22 cellular contexts compared by ENCODE assay signal in the genomic region with DNA sequence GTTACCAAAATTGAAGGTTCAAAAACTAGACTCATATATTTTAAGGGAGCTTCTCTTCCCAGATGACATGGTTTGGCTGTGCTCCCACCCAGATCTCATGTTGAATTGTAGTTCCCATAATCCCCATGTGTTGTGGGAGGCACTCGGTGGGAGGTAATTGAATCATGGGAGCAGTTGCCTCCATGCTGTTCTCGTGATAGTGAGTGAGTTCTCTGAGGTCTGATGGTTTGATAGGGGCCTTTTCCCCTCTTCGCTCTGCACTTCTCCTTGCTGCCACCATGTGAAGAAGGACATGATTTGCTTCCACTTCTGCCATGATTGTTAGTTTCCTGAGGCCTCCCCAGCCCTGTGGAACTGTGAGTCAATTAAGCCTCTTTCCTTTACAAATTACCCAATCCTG.
DNase-seq lines count a peak whose midpoint lies in the region; ATAC-seq and TF ChIP-seq lines count a peak whose summit lies in the region.
"Had no signal": no experiment of that assay in that cellular context is flagged by ENCODE, and none has a peak within 500 bp of the region (broad histone marks: within the 10 kb centered on the region; RNA-seq: fewer than 3 reads in every experiment).

No MANE protein-coding gene starts in this region.

- H3K4me3 ChIP-seq in GM23338 (no peak overlapping the region), right cardiac atrium (ENCODE audit: low read length) (no peak overlapping the region)
- H3K4me3 ChIP-seq: SJSA1 had no signal

- H4K20me1 ChIP-seq in GM23338 (replicated peaks; ENCODE audit: insufficient read depth): no peaks in the 10 kb centered on the region

- DNase-seq in GM23338 (ENCODE audit: low spot score) (no peak), RPMI7951 (ENCODE audit: low read depth) (peak; percentile 11), glutamatergic neuron (no peak), right cardiac atrium (no peak)
- DNase-seq in activated CD8-positive, alpha-beta T cell treated with anti-CD3 and anti-CD28 coated beads for 36 hours: no peak
- DNase-seq: ACHN, Calu3, DMS153, HCEC 1CT, NCI-H1048, NCI-H1417, NCI-H1694, NCI-H2081, NCI-H2171 treated with DMSO at 0.1 percent for 48 hours, NCI-H345, NCI-H510A treated with DMSO at 0.1 percent for 48 hours, PC-3 had no signal

- H3K27me3 Mint-ChIP-seq in GM23338 (ENCODE audit: insufficient read depth, low read depth, poor library complexity): peaks cover 5% of the 10 kb centered on the region
- no peaks in the 10 kb centered on the region for H3K27me3 Mint-ChIP-seq in glutamatergic neuron (ENCODE audit: unreplicated experiment)
- H3K27me3 Mint-ChIP-seq in activated CD8-positive, alpha-beta T cell treated with anti-CD3 and anti-CD28 coated beads for 36 hours: peaks cover 9% of the 10 kb centered on the region

- intact Hi-C loops in right cardiac atrium (cut with DNase I): no loop called here
- intact Hi-C loops in activated CD8-positive, alpha-beta T cell treated with anti-CD3 and anti-CD28 coated beads for 36 hours (cut with micrococcal nuclease): no loop called here

- no peaks in the 10 kb centered on the region for H3K9me3 Mint-ChIP-seq in GM23338
- H3K9me3 Mint-ChIP-seq in glutamatergic neuron (ENCODE audit: unreplicated experiment): peaks cover 6% of the 10 kb centered on the region
- no peaks in the 10 kb centered on the region for H3K9me3 Mint-ChIP-seq in activated CD8-positive, alpha-beta T cell treated with anti-CD3 and anti-CD28 coated beads for 36 hours

- no peak overlapping the region for H3K4me2 ChIP-seq in GM23338
- H3K4me2 ChIP-seq: KMS-11 had no signal

- H3K27me3 ChIP-seq in GM23338 (ENCODE audit: insufficient read depth): no peaks in the 10 kb centered on the region
- H3K27me3 ChIP-seq in right cardiac atrium (ENCODE audit: control insufficient read depth, insufficient read depth): no peaks in the 10 kb centered on the region
- H3K27me3 ChIP-seq: SJSA1 had no signal

- 0 out of 4 replicates have a peak, but pooled peaks of 1 of the 2 experiments have one; percentile 10 for TF ChIP-seq CTCF in GM23338 (conservative IDR thresholded peaks at IDR 0.05; ENCODE audit: low read depth in 2 of 2)
- TF ChIP-seq CTCF in glutamatergic neuron (IDR thresholded peaks at IDR 0.05; ENCODE audit: partially characterized antibody, unreplicated experiment): no peak
- no peak for TF ChIP-seq CTCF in activated CD8-positive, alpha-beta T cell treated with anti-CD3 and anti-CD28 coated beads for 36 hours (IDR thresholded peaks at IDR 0.05)

- H3K36me3 ChIP-seq in GM23338 (ENCODE audit: insufficient read depth): no peaks in the 10 kb centered on the region
- H3K36me3 ChIP-seq: SJSA1 had no signal

- no peaks in the 10 kb centered on the region for H3K79me2 ChIP-seq in GM23338 (replicated peaks; ENCODE audit: insufficient read depth)

- H3K27ac Mint-ChIP-seq in GM23338: no peak overlapping the region
- peak overlapping the region; percentile 74 for H3K27ac Mint-ChIP-seq in glutamatergic neuron (ENCODE audit: unreplicated experiment)
- no peak overlapping the region for H3K27ac Mint-ChIP-seq in activated CD8-positive, alpha-beta T cell treated with anti-CD3 and anti-CD28 coated beads for 36 hours

- H3K4me3 Mint-ChIP-seq in GM23338 (no peak overlapping the region), glutamatergic neuron (ENCODE audit: unreplicated experiment) (peak overlapping the region; percentile 53)
- H3K4me3 Mint-ChIP-seq in activated CD8-positive, alpha-beta T cell treated with anti-CD3 and anti-CD28 coated beads for 36 hours: no peak overlapping the region

- CTCF ChIA-PET in activated CD8-positive, alpha-beta T cell treated with anti-CD3 and anti-CD28 coated beads for 36 hours (lab: Charles Lee): no interaction called here

- no peaks in the 10 kb centered on the region for H3K36me3 Mint-ChIP-seq in GM23338 (ENCODE audit: low read depth)
- H3K36me3 Mint-ChIP-seq in glutamatergic neuron (ENCODE audit: unreplicated experiment): no peaks in the 10 kb centered on the region
- H3K36me3 Mint-ChIP-seq in activated CD8-positive, alpha-beta T cell treated with anti-CD3 and anti-CD28 coated beads for 36 hours (ENCODE audit: low read depth): no peaks in the 10 kb centered on the region

- POLR2A ChIA-PET in activated CD8-positive, alpha-beta T cell treated with anti-CD3 and anti-CD28 coated beads for 36 hours (lab: Charles Lee): interaction anchor here (0.8 kb wide), 1 partner anchor 278 kb away, joined by 3 read pairs; no protein-coding TSS in a partner anchor

- H2AFZ ChIP-seq in GM23338: peak overlapping the region; percentile 12; the same call in 1 of the 2 replicates

- H3K4me1 Mint-ChIP-seq in GM23338 (peaks cover 25% of the 10 kb centered on the region), glutamatergic neuron (ENCODE audit: low read depth, unreplicated experiment) (peaks cover 30% of the 10 kb centered on the region)
- H3K4me1 Mint-ChIP-seq in activated CD8-positive, alpha-beta T cell treated with anti-CD3 and anti-CD28 coated beads for 36 hours (ENCODE audit: low read depth): no peaks in the 10 kb centered on the region

- ATAC-seq in GM23338 (no peak), right cardiac atrium (no peak), GM21381 (IDR thresholded peaks at IDR 0.05; ENCODE audit: unreplicated experiment) (no peak), GM19035 (IDR thresholded peaks at IDR 0.05; ENCODE audit: unreplicated experiment) (no peak)
- ATAC-seq in activated CD8-positive, alpha-beta T cell treated with anti-CD3 and anti-CD28 coated beads for 36 hours: no peak
- ATAC-seq: PC-3, Right ventricle myocardium inferior had no signal

- H3K9me3 ChIP-seq in right cardiac atrium (ENCODE audit: control insufficient read depth, low read length): no peaks in the 10 kb centered on the region
- H3K9me3 ChIP-seq: SJSA1 had no signal

- no peaks in the 10 kb centered on the region for H3K9me2 ChIP-seq in GM23338 (ENCODE audit: insufficient read depth)

- 79% methylated on average over 3 of the region's 3 CpGs for WGBS in right cardiac atrium

- H3K4me1 ChIP-seq in GM23338 (ENCODE audit: insufficient read depth) (peaks cover 14% of the 10 kb centered on the region), right cardiac atrium (ENCODE audit: control insufficient read depth, insufficient read depth, low read length) (no peaks in the 10 kb centered on the region)
- H3K4me1 ChIP-seq: SJSA1 had no signal

- no peaks in the 10 kb centered on the region for H3F3A ChIP-seq in GM23338 (replicated peaks; ENCODE audit: low read depth)

- H3K27ac ChIP-seq in GM23338 (ENCODE audit: low read depth) (no peak overlapping the region), right cardiac atrium (ENCODE audit: low read length) (no peak overlapping the region)
- H3K27ac ChIP-seq: KMS-11, SJSA1 had no signal

TF ChIP-seq in GM23338, 12 proteins besides CTCF, POLR2A, EP300 and RAD21 (continues in another document):
- TF ChIP-seq POLR2AphosphoS5 (IDR thresholded peaks at IDR 0.05; ENCODE audit: low read depth): no peak
